Comparison of ENCODE assay signal across 8 cellular contexts in the genomic region with DNA sequence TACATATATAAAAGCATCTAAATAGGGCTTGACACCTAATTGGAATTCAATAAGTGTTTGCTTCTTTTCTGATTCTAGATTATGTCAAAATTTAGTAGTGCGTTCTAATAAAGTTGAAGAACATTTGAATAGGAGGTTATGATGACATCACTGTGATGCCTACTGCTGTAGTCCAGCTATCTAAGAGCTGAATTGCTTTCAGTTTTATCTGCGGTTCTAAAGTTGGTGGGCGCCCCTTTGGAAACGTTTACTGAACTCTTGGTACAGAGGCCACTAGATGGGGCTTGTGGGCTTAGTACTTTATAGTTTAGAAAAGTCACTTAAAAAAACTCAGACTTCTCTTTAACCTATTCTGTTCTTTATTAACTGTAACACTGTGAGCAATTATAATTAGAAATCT.
A peak's percentile ranks its signal among the peaks of the same experiment; 100 is the strongest.
DNase-seq lines count a peak whose midpoint lies in the region; ATAC-seq and TF ChIP-seq lines count a peak whose summit lies in the region.

No MANE protein-coding gene starts in this region.

- no peak overlapping the region for H3K4me3 Mint-ChIP-seq in type B pancreatic cell

- DNase-seq in NCI-H524 (lab: John Stamatoyannopoulos, UW): peak; percentile 10 to 51
- DNase-seq in NCI-H524 treated with DMSO at 0.1 percent for 48 hours (lab: John Stamatoyannopoulos, UW): no peak
- peak; percentile 80 to 92 for DNase-seq in Kasumi-1 (lab: John Stamatoyannopoulos, UW)
- DNase-seq in SHP77 (lab: John Stamatoyannopoulos, UW): peak; percentile 82 to 84
- peak; percentile 58 for DNase-seq in glomerular visceral epithelial cell (ENCODE audit: extremely low spot score)
- no peak for DNase-seq in type B pancreatic cell (ENCODE audit: extremely low spot score, unreplicated experiment)

- no peak for ATAC-seq in HG03045 (IDR thresholded peaks at IDR 0.05; ENCODE audit: unreplicated experiment)
- no peak for ATAC-seq in HG02610 (IDR thresholded peaks at IDR 0.05; ENCODE audit: unreplicated experiment)

- no peaks in the 10 kb centered on the region for H3K36me3 Mint-ChIP-seq in type B pancreatic cell

- H3K27ac Mint-ChIP-seq in type B pancreatic cell: no peak overlapping the region

- TF ChIP-seq CTCF in type B pancreatic cell (conservative IDR thresholded peaks at IDR 0.05): peak; percentile 69

- no peaks in the 10 kb centered on the region for H3K4me1 Mint-ChIP-seq in type B pancreatic cell (ENCODE audit: unreplicated experiment)

- H3K27me3 Mint-ChIP-seq in type B pancreatic cell: no peaks in the 10 kb centered on the region

- H3K9me3 Mint-ChIP-seq in type B pancreatic cell: no peaks in the 10 kb centered on the region

Comparison
In these comparisons a context has a peak if more than half of its experiments do, and no peak if none do; other contexts are left out.
1. DNase-seq: peak in NCI-H524 (2 of 2), Kasumi-1 (2 of 2), SHP77 (2 of 2) and glomerular visceral epithelial cell (single experiment); none in NCI-H524 treated with DMSO at 0.1 percent for 48 hours (single experiment) and type B pancreatic cell (single experiment).